In the genomic region with DNA sequence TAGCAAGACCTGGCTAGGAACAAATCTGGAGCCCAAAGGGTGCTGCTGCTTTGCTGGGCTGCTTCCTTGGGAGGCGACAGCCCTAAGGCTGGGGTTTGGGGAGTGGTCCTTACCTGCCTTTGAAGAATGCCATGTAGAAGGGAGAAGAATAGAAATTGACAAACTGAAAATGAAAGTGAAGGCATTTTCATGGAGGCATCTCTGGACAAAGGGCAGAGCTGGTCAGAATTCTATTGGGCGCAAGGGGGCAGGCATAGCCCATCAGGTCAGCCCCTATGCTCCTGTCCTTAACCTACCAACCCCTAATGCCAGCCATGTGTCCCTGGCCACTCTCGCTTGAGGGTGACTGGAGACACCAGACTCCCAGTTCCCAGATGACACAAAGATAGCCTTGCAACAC, we compare ENCODE assay signal across 19 cellular contexts. TPM values are rescaled to one million over a fixed set of nuclear protein-coding genes. Genes with fewer than 3 reads are reported as not detected.
DNase-seq lines count a peak whose midpoint lies in the region; ATAC-seq, FAIRE-seq and TF ChIP-seq lines count a peak whose summit lies in the region.
"Had no signal": no experiment of that assay in that cellular context is flagged by ENCODE, and none has a peak within 500 bp of the region (broad histone marks: within the 10 kb centered on the region; RNA-seq: fewer than 3 reads in every experiment).

No MANE protein-coding gene starts in this region.

- H3K36me3 Mint-ChIP-seq in activated CD8-positive, alpha-beta T cell treated with anti-CD3 and anti-CD28 coated beads, Interleukin-2, amount 10 ng/mL, durations not matched to agents 7 days and 5 days (ENCODE audit: low read depth): no peaks in the 10 kb centered on the region
- H3K36me3 Mint-ChIP-seq in activated CD8-positive, alpha-beta T cell treated with anti-CD3 and anti-CD28 coated beads for 36 hours (ENCODE audit: low read depth): no peaks in the 10 kb centered on the region
- no peaks in the 10 kb centered on the region for H3K36me3 Mint-ChIP-seq in natural killer cell treated with Interleukin-12 subunit alpha and Interleukin-12 subunit beta and Interleukin-15 and Interleukin-18, amount 100 ng/mL, for 72 hours

- peak overlapping the region; percentile 68 for H3K27ac Mint-ChIP-seq in activated CD8-positive, alpha-beta T cell treated with anti-CD3 and anti-CD28 coated beads, Interleukin-2, amount 10 ng/mL, durations not matched to agents 7 days and 5 days
- no peak overlapping the region for H3K27ac Mint-ChIP-seq in activated CD8-positive, alpha-beta T cell treated with anti-CD3 and anti-CD28 coated beads for 36 hours
- peak overlapping the region in 1 of 2 donors; percentile 52 for H3K27ac Mint-ChIP-seq in natural killer cell treated with Interleukin-12 subunit alpha and Interleukin-12 subunit beta and Interleukin-15 and Interleukin-18, amount 100 ng/mL, for 72 hours

- H3K4me1 Mint-ChIP-seq in activated CD8-positive, alpha-beta T cell treated with anti-CD3 and anti-CD28 coated beads, Interleukin-2, amount 10 ng/mL, durations not matched to agents 7 days and 5 days (ENCODE audit: low read depth): peaks cover 31% of the 10 kb centered on the region
- peaks cover 17% of the 10 kb centered on the region for H3K4me1 Mint-ChIP-seq in activated CD8-positive, alpha-beta T cell treated with anti-CD3 and anti-CD28 coated beads for 36 hours (ENCODE audit: low read depth)
- peaks cover 13 to 15% of the 10 kb centered on the region in 2 donors for H3K4me1 Mint-ChIP-seq in natural killer cell treated with Interleukin-12 subunit alpha and Interleukin-12 subunit beta and Interleukin-15 and Interleukin-18, amount 100 ng/mL, for 72 hours (ENCODE audit: low read depth in 2 of 2)

- peak; percentile 36 for FAIRE-seq in GM12892 (lab: Jason Lieb, UNC)
- FAIRE-seq: A204.1 had no signal

- no peak for DNase-seq in activated CD8-positive, alpha-beta T cell treated with anti-CD3 and anti-CD28 coated beads, Interleukin-2, amount 10 ng/mL, durations not matched to agents 7 days and 5 days
- DNase-seq in activated CD8-positive, alpha-beta T cell treated with anti-CD3 and anti-CD28 coated beads for 36 hours: no peak
- DNase-seq in GM12892 (ENCODE audit: insufficient read length): no peak
- DNase-seq in SK-MEL-5 (ENCODE audit: low read depth, low spot score): peak; percentile 23
- no peak for DNase-seq in left lobe of liver (ENCODE audit: low spot score)
- DNase-seq in natural killer cell treated with Interleukin-12 subunit alpha and Interleukin-12 subunit beta and Interleukin-15 and Interleukin-18, amount 100 ng/mL, for 72 hours (ENCODE audit: low spot score): no peak
- DNase-seq: Calu3; CD4-positive, CD25-positive, alpha-beta regulatory T cell; DMS79; GOT3; Karpas-422; NCI-H1417 treated with DMSO at 0.1 percent for 48 hours; NCI-H2029; NCI-H524 treated with DMSO at 0.1 percent for 48 hours; PC-3; SK-N-SH had no signal

- no peak for TF ChIP-seq CTCF in activated CD8-positive, alpha-beta T cell treated with anti-CD3 and anti-CD28 coated beads for 36 hours (IDR thresholded peaks at IDR 0.05)

- no peak for TF ChIP-seq POLR2A in GM12892 (IDR thresholded peaks at IDR 0.05; ENCODE audit: low read depth, low read length)

- peak overlapping the region; percentile 27 for H3K4me3 Mint-ChIP-seq in activated CD8-positive, alpha-beta T cell treated with anti-CD3 and anti-CD28 coated beads, Interleukin-2, amount 10 ng/mL, durations not matched to agents 7 days and 5 days
- no peak overlapping the region for H3K4me3 Mint-ChIP-seq in activated CD8-positive, alpha-beta T cell treated with anti-CD3 and anti-CD28 coated beads for 36 hours
- H3K4me3 Mint-ChIP-seq in natural killer cell treated with Interleukin-12 subunit alpha and Interleukin-12 subunit beta and Interleukin-15 and Interleukin-18, amount 100 ng/mL, for 72 hours: no peak overlapping the region

- CTCF ChIA-PET in activated CD8-positive, alpha-beta T cell treated with anti-CD3 and anti-CD28 coated beads, Interleukin-2, amount 10 ng/mL, durations not matched to agents 7 days and 5 days (lab: Charles Lee): no interaction called here
- CTCF ChIA-PET in activated CD8-positive, alpha-beta T cell treated with anti-CD3 and anti-CD28 coated beads for 36 hours (lab: Charles Lee): interaction anchor here (1.1 kb wide), 2 partner anchors 12 to 16 kb away, joined by 3 to 4 read pairs; a partner anchor contains a TSS

- no peak for ATAC-seq in activated CD8-positive, alpha-beta T cell treated with anti-CD3 and anti-CD28 coated beads, Interleukin-2, amount 10 ng/mL, durations not matched to agents 7 days and 5 days
- ATAC-seq in activated CD8-positive, alpha-beta T cell treated with anti-CD3 and anti-CD28 coated beads for 36 hours: no peak
- ATAC-seq in left lobe of liver: peak; percentile 20
- ATAC-seq in HG03439 (IDR thresholded peaks at IDR 0.05; ENCODE audit: unreplicated experiment): no peak
- ATAC-seq in GM19397 (IDR thresholded peaks at IDR 0.05; ENCODE audit: unreplicated experiment): no peak
- ATAC-seq in natural killer cell treated with Interleukin-12 subunit alpha and Interleukin-12 subunit beta and Interleukin-15 and Interleukin-18, amount 100 ng/mL, for 72 hours: no peak
- ATAC-seq: PC-3 had no signal

- intact Hi-C loops in activated CD8-positive, alpha-beta T cell treated with anti-CD3 and anti-CD28 coated beads for 36 hours (cut with micrococcal nuclease): no loop called here

- H3K9me3 Mint-ChIP-seq in activated CD8-positive, alpha-beta T cell treated with anti-CD3 and anti-CD28 coated beads, Interleukin-2, amount 10 ng/mL, durations not matched to agents 7 days and 5 days (ENCODE audit: insufficient read depth): no peaks in the 10 kb centered on the region
- H3K9me3 Mint-ChIP-seq in activated CD8-positive, alpha-beta T cell treated with anti-CD3 and anti-CD28 coated beads for 36 hours: no peaks in the 10 kb centered on the region
- no peaks in the 10 kb centered on the region for H3K9me3 Mint-ChIP-seq in natural killer cell treated with Interleukin-12 subunit alpha and Interleukin-12 subunit beta and Interleukin-15 and Interleukin-18, amount 100 ng/mL, for 72 hours

- in situ Hi-C loops in SK-MEL-5 (cut with HindIII; ENCODE audit: low pct_unique_long_range_greater_than_20kb, low sequenced_read_pairs): no loop called here

- POLR2A ChIA-PET in activated CD8-positive, alpha-beta T cell treated with anti-CD3 and anti-CD28 coated beads, Interleukin-2, amount 10 ng/mL, durations not matched to agents 7 days and 5 days (lab: Charles Lee): no interaction called here
- POLR2A ChIA-PET in activated CD8-positive, alpha-beta T cell treated with anti-CD3 and anti-CD28 coated beads for 36 hours (lab: Charles Lee): interaction anchor here (4.6 kb wide), 1 partner anchor 13 kb away, joined by 27 read pairs; no protein-coding TSS in a partner anchor

- H3K27me3 Mint-ChIP-seq in activated CD8-positive, alpha-beta T cell treated with anti-CD3 and anti-CD28 coated beads, Interleukin-2, amount 10 ng/mL, durations not matched to agents 7 days and 5 days (ENCODE audit: low read depth): peaks cover 8% of the 10 kb centered on the region
- no peaks in the 10 kb centered on the region for H3K27me3 Mint-ChIP-seq in activated CD8-positive, alpha-beta T cell treated with anti-CD3 and anti-CD28 coated beads for 36 hours
- peaks cover 7 to 9% of the 10 kb centered on the region in 2 donors for H3K27me3 Mint-ChIP-seq in natural killer cell treated with Interleukin-12 subunit alpha and Interleukin-12 subunit beta and Interleukin-15 and Interleukin-18, amount 100 ng/mL, for 72 hours

RNA-seq across cellular contexts. Expression of a gene that starts 7.6 kb away (rescaled TPM):
- 10 to 100 TPM; 11.4 to 11.9 TPM for total RNA-seq in activated CD8-positive, alpha-beta T cell treated with anti-CD3 and anti-CD28 coated beads, Interleukin-2, amount 10 ng/mL, durations not matched to agents 7 days and 5 days
- 1 to 10 TPM; 5.7 to 7.4 TPM for total RNA-seq in activated CD8-positive, alpha-beta T cell treated with anti-CD3 and anti-CD28 coated beads for 36 hours
- polyA plus RNA-seq in GM12892 (2012; ENCODE audit: missing spikeins): 0.93 TPM
- total RNA-seq in SK-MEL-5 (2014; rRNA removed; shearing (Covaris generic)): 1.6 and 2.6 TPM in 2 replicates
- 7.2 and 9.9 TPM in 2 replicates for polyA plus RNA-seq in SK-MEL-5 (2015; cell fraction: cytosol; rRNA removed)
- polyA plus RNA-seq in SK-MEL-5 (2015; cell fraction: nucleus; rRNA removed): 11.4 and 22.0 TPM in 2 replicates
- total RNA-seq in left lobe of liver: 1.9 TPM
- 10 to 100 TPM; 13.0 to 14.0 TPM for total RNA-seq in natural killer cell treated with Interleukin-12 subunit alpha and Interleukin-12 subunit beta and Interleukin-15 and Interleukin-18, amount 100 ng/mL, for 72 hours

RNA-seq across cellular contexts. Expression of a gene that starts 16.9 kb away (rescaled TPM):
- 1 to 10 TPM; 5.1 to 6.1 TPM for total RNA-seq in activated CD8-positive, alpha-beta T cell treated with anti-CD3 and anti-CD28 coated beads, Interleukin-2, amount 10 ng/mL, durations not matched to agents 7 days and 5 days
- total RNA-seq in activated CD8-positive, alpha-beta T cell treated with anti-CD3 and anti-CD28 coated beads for 36 hours: 1 to 10 TPM; 1.2 to 1.4 TPM
- 1.1 TPM for polyA plus RNA-seq in GM12892 (2012; ENCODE audit: missing spikeins)
- total RNA-seq in SK-MEL-5 (2014; rRNA removed; shearing (Covaris generic)): 4.9 and 7.1 TPM in 2 replicates
- 5.9 and 11.8 TPM in 2 replicates for polyA plus RNA-seq in SK-MEL-5 (2015; cell fraction: cytosol; rRNA removed)
- polyA plus RNA-seq in SK-MEL-5 (2015; cell fraction: nucleus; rRNA removed): 6.1 and 12.5 TPM in 2 replicates
- total RNA-seq in left lobe of liver: 4.7 TPM
- total RNA-seq in natural killer cell treated with Interleukin-12 subunit alpha and Interleukin-12 subunit beta and Interleukin-15 and Interleukin-18, amount 100 ng/mL, for 72 hours: 1 to 10 TPM; 3.2 to 3.8 TPM
